ENCODE assay signal across 1 cellular context in genomic region chr14:24938593-24938992, GRCh38.
TF ChIP-seq lines count a peak whose summit lies in the region.

No MANE protein-coding gene starts in this region.

TF ChIP-seq in IMR-90, 13 proteins besides CTCF, POLR2A, EP300 and RAD21 (continued from another document):
- TF ChIP-seq CEBPB (IDR thresholded peaks at IDR 0.05; ENCODE audit: low read depth, low read length) = no peak
- no peak for TF ChIP-seq ELK1 (IDR thresholded peaks at IDR 0.05; ENCODE audit: borderline replicate concordance, low read depth, low read length)
